28 cellular contexts compared by ENCODE assay signal in the genomic region with DNA sequence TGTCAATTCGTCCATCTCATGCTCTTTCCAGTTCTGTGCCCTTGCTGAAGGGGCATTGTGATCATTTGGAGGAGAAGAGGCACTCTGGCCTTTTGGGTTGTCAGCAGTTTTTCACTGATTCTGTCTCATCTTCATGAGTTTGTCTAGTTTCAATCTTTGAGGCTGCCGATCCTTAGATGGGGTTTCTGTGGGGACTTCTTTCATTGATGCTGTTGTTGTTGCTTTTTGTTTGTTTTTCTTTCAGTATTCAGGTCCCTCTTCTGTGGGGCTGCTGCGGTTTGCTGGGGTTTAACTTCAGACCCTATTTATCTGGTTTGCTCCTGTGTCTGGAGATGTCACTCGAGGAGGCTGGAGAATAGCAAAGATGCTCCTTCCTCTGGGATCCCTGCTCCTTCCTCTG.
"Had no signal": no experiment of that assay in that cellular context is flagged by ENCODE, and none has a peak within 500 bp of the region (broad histone marks: within the 10 kb centered on the region; RNA-seq: fewer than 3 reads in every experiment).

No MANE protein-coding gene starts in this region.

- H3K4me3 Mint-ChIP-seq: naive thymus-derived CD8-positive, alpha-beta T cell; nephron; neural crest cell; stimulated activated memory B cell treated with anti-CD40 and anti-IgM and Interleukin-4, amounts not matched to agents 10 μg/mL and 1 μg/mL and 100 μg/mL, for 72 hours; stimulated activated naive CD8-positive, alpha-beta T cell treated with anti-CD3 and anti-CD28 coated beads, Interleukin-15, amount 100 ng/mL, for 72 hours had no signal

- H3K27me3 ChIP-seq: left lung, neutrophil, pancreas, transverse colon, upper lobe of left lung, vagina had no signal

- H3K4me1 Mint-ChIP-seq: naive thymus-derived CD8-positive, alpha-beta T cell; nephron; stimulated activated memory B cell treated with anti-CD40 and anti-IgM and Interleukin-4, amounts not matched to agents 10 μg/mL and 1 μg/mL and 100 μg/mL, for 72 hours; stimulated activated naive CD8-positive, alpha-beta T cell treated with anti-CD3 and anti-CD28 coated beads, Interleukin-15, amount 100 ng/mL, for 72 hours had no signal

- H3K36me3 ChIP-seq: left lung, lower lobe of right lung, neutrophil, pancreas, prostate gland, transverse colon, upper lobe of left lung, vagina had no signal

- H3K4me1 ChIP-seq: left lung, lower lobe of right lung, pancreas, prostate gland, transverse colon, upper lobe of left lung, vagina had no signal

- FAIRE-seq: keratinocyte, pancreas had no signal

- DNase-seq: hippocampal formation; left colon; left lung; lower lobe of right lung; mammary epithelial cell; mesenchymal stem cell; naive thymus-derived CD8-positive, alpha-beta T cell; occipital lobe; pancreas; retina; stimulated activated CD4-positive, alpha-beta T cell treated with anti-CD3 and anti-CD28 coated beads, Interleukin-1b, Interleukin-23, amount 100 ng/mL, for 48 hours; stimulated activated CD4-positive, alpha-beta T cell treated with anti-CD3 and anti-CD28 coated beads, Interleukin-2, amount 100 ng/mL, for 48 hours; stimulated activated CD4-positive, alpha-beta T cell treated with anti-CD3 and anti-CD28 coated beads, Interleukin-4, amount 100 ng/mL, for 4 hours; stimulated activated CD8-positive, alpha-beta memory T cell treated with anti-CD3 and anti-CD28 coated beads, Interleukin-4, amount 100 ng/mL, for 48 hours; stimulated activated naive CD4-positive, alpha-beta T cell treated with Interleukin-2 at 50 U/mL for 16 hours; stimulated activated naive CD8-positive, alpha-beta T cell treated with anti-CD3 and anti-CD28 coated beads, Interleukin-15, amount 100 ng/mL, for 72 hours; substantia nigra; transverse colon; upper lobe of left lung had no signal

- H3K27me3 Mint-ChIP-seq: naive thymus-derived CD8-positive, alpha-beta T cell; stimulated activated memory B cell treated with anti-CD40 and anti-IgM and Interleukin-4, amounts not matched to agents 10 μg/mL and 1 μg/mL and 100 μg/mL, for 72 hours; stimulated activated naive CD8-positive, alpha-beta T cell treated with anti-CD3 and anti-CD28 coated beads, Interleukin-15, amount 100 ng/mL, for 72 hours had no signal

- ATAC-seq: left colon; left lung; lower lobe of right lung; naive thymus-derived CD8-positive, alpha-beta T cell; pancreas; right cardiac atrium; stimulated activated naive CD8-positive, alpha-beta T cell treated with anti-CD3 and anti-CD28 coated beads, Interleukin-15, amount 100 ng/mL, for 72 hours had no signal

- H3K27ac ChIP-seq: left lung, lower lobe of right lung, neutrophil, pancreas, prostate gland, transverse colon, upper lobe of left lung, vagina had no signal

- H3K4me2 ChIP-seq: smooth muscle cell had no signal

- H3K36me3 Mint-ChIP-seq: naive thymus-derived CD8-positive, alpha-beta T cell; stimulated activated memory B cell treated with anti-CD40 and anti-IgM and Interleukin-4, amounts not matched to agents 10 μg/mL and 1 μg/mL and 100 μg/mL, for 72 hours had no signal

- H3K9me3 Mint-ChIP-seq: neural crest cell had no signal

- H3K27ac Mint-ChIP-seq: naive thymus-derived CD8-positive, alpha-beta T cell; nephron; stimulated activated memory B cell treated with anti-CD40 and anti-IgM and Interleukin-4, amounts not matched to agents 10 μg/mL and 1 μg/mL and 100 μg/mL, for 72 hours had no signal

- H3K4me3 ChIP-seq: left lung, lower lobe of right lung, pancreas, prostate gland, smooth muscle cell, transverse colon, upper lobe of left lung, vagina had no signal

- H3K9me3 ChIP-seq: lower lobe of right lung, neutrophil, pancreas, prostate gland, transverse colon, vagina had no signal
